Comparison of ENCODE assay signal across 28 cellular contexts in genomic region chr11:66233301-66233700, GRCh38. TPM values are rescaled to one million over a fixed set of nuclear protein-coding genes. Genes with fewer than 3 reads are reported as not detected.
A peak's percentile ranks its signal among the peaks of the same experiment; 100 is the strongest.
DNase-seq lines count a peak whose midpoint lies in the region; ATAC-seq and TF ChIP-seq lines count a peak whose summit lies in the region.
"Had no signal": no experiment of that assay in that cellular context is flagged by ENCODE, and none has a peak within 500 bp of the region (broad histone marks: within the 10 kb centered on the region; RNA-seq: fewer than 3 reads in every experiment).

No MANE protein-coding gene starts in this region.

- H3K4me1 ChIP-seq in esophagus muscularis mucosa, result no peaks in the 10 kb centered on the region
- H3K4me1 ChIP-seq: SJCRH30 had no signal

- ATAC-seq in stimulated activated naive CD8-positive, alpha-beta T cell treated with anti-CD3 and anti-CD28 coated beads, Interleukin-15, Interleukin-2, amounts not matched to agents 100 U/mL and 50 U/mL, for 24 hours, result no peak
- ATAC-seq in activated T-helper 17 cell treated with anti-CD3 and anti-CD28 coated beads, Interleukin-2, amount 50 U/mL, for 72 hours (replicated peaks), result no peak
- no peak for ATAC-seq in stimulated activated naive B cell treated with anti-CD40 and anti-IgM and Interleukin-4, amounts not matched to agents 10 μg/mL and 1 μg/mL and 100 μg/mL, for 72 hours (replicated peaks)
- no peak for ATAC-seq in GM19395 (IDR thresholded peaks at IDR 0.05; ENCODE audit: unreplicated experiment)
- ATAC-seq: GM12878, PC-3 had no signal

- no peak overlapping the region for H3K27ac ChIP-seq in esophagus muscularis mucosa (replicated peaks in 1 of 4)
- H3K27ac ChIP-seq: C4-2B, SJCRH30 had no signal

- H3K27me3 Mint-ChIP-seq in stimulated activated naive CD8-positive, alpha-beta T cell treated with anti-CD3 and anti-CD28 coated beads, Interleukin-15, Interleukin-2, amounts not matched to agents 100 ng/mL and 50 ng/mL, for 24 hours, result no peaks in the 10 kb centered on the region
- no peaks in the 10 kb centered on the region for H3K27me3 Mint-ChIP-seq in activated T-helper 17 cell treated with anti-CD3 and anti-CD28 coated beads, Interleukin-2, amount 50 U/mL, for 72 hours
- peaks cover 9% of the 10 kb centered on the region for H3K27me3 Mint-ChIP-seq in nephron progenitor cell (ENCODE audit: low read depth, poor library complexity)
- no peaks in the 10 kb centered on the region for H3K27me3 Mint-ChIP-seq in stimulated activated naive B cell treated with anti-CD40 and anti-IgM and Interleukin-4, amounts not matched to agents 10 μg/mL and 1 μg/mL and 100 μg/mL, for 72 hours
- H3K27me3 Mint-ChIP-seq: CD8-positive, alpha-beta memory T cell had no signal

- no peak for DNase-seq in stimulated activated naive CD8-positive, alpha-beta T cell treated with anti-CD3 and anti-CD28 coated beads, Interleukin-15, Interleukin-2, amounts not matched to agents 100 U/mL and 50 U/mL, for 24 hours
- no peak for DNase-seq in nephron progenitor cell
- DNase-seq in stimulated activated naive B cell treated with anti-CD40 and anti-IgM and Interleukin-4, amounts not matched to agents 10 μg/mL and 1 μg/mL and 100 μg/mL, for 72 hours, result no peak
- DNase-seq in esophagus muscularis mucosa (ENCODE audit: extremely low spot score), result no peak
- no peak for DNase-seq in NCI-H146 (lab: John Stamatoyannopoulos, UW)
- DNase-seq: CD8-positive, alpha-beta memory T cell; DMS 273 treated with DMSO at 0.1 percent for 48 hours; DMS79; EL; GDM1; HCEC 1CT; KBM-7; MV-4-11; NCI-H1105; NCI-H1436 treated with DMSO at 0.1 percent for 48 hours; NCI-H1930; NCI-H2107; NCI-H524; NCI-H774; PC-3; SJCRH30 had no signal

- no peaks in the 10 kb centered on the region for H3K9me3 ChIP-seq in esophagus muscularis mucosa
- H3K9me3 ChIP-seq: SJCRH30 had no signal

- intact Hi-C loops in esophagus muscularis mucosa (cut with DNase I), result no loop called here

- 95% methylated on average over 5 of the region's 5 CpGs for WGBS in esophagus muscularis mucosa

- no peaks in the 10 kb centered on the region for H3K27me3 ChIP-seq in esophagus muscularis mucosa
- H3K27me3 ChIP-seq: SJCRH30 had no signal

- peak overlapping the region; percentile 65 for H3K27ac Mint-ChIP-seq in stimulated activated naive CD8-positive, alpha-beta T cell treated with anti-CD3 and anti-CD28 coated beads, Interleukin-15, Interleukin-2, amounts not matched to agents 100 ng/mL and 50 ng/mL, for 24 hours
- peak overlapping the region; percentile 76 for H3K27ac Mint-ChIP-seq in activated T-helper 17 cell treated with anti-CD3 and anti-CD28 coated beads, Interleukin-2, amount 50 U/mL, for 72 hours
- H3K27ac Mint-ChIP-seq in nephron progenitor cell, result peak overlapping the region; percentile 33
- H3K27ac Mint-ChIP-seq in stimulated activated naive B cell treated with anti-CD40 and anti-IgM and Interleukin-4, amounts not matched to agents 10 μg/mL and 1 μg/mL and 100 μg/mL, for 72 hours, result peak overlapping the region; percentile 56

- H3K36me3 Mint-ChIP-seq in stimulated activated naive CD8-positive, alpha-beta T cell treated with anti-CD3 and anti-CD28 coated beads, Interleukin-15, Interleukin-2, amounts not matched to agents 100 ng/mL and 50 ng/mL, for 24 hours (ENCODE audit: low read depth), result peaks cover 56% of the 10 kb centered on the region
- H3K36me3 Mint-ChIP-seq in activated T-helper 17 cell treated with anti-CD3 and anti-CD28 coated beads, Interleukin-2, amount 50 U/mL, for 72 hours (ENCODE audit: low read depth), result peaks cover 94% of the 10 kb centered on the region
- peaks cover 53% of the 10 kb centered on the region for H3K36me3 Mint-ChIP-seq in nephron progenitor cell (ENCODE audit: low read depth)
- H3K36me3 Mint-ChIP-seq in stimulated activated naive B cell treated with anti-CD40 and anti-IgM and Interleukin-4, amounts not matched to agents 10 μg/mL and 1 μg/mL and 100 μg/mL, for 72 hours, result peaks cover 63 to 69% of the 10 kb centered on the region in 2 donors

- TF ChIP-seq POLR2A in esophagus muscularis mucosa (IDR thresholded peaks at IDR 0.05; ENCODE audit: low read depth), result no peak

- H3K4me3 Mint-ChIP-seq in stimulated activated naive CD8-positive, alpha-beta T cell treated with anti-CD3 and anti-CD28 coated beads, Interleukin-15, Interleukin-2, amounts not matched to agents 100 ng/mL and 50 ng/mL, for 24 hours, result no peak overlapping the region
- H3K4me3 Mint-ChIP-seq in activated T-helper 17 cell treated with anti-CD3 and anti-CD28 coated beads, Interleukin-2, amount 50 U/mL, for 72 hours, result no peak overlapping the region
- no peak overlapping the region for H3K4me3 Mint-ChIP-seq in nephron progenitor cell
- H3K4me3 Mint-ChIP-seq in stimulated activated naive B cell treated with anti-CD40 and anti-IgM and Interleukin-4, amounts not matched to agents 10 μg/mL and 1 μg/mL and 100 μg/mL, for 72 hours, result no peak overlapping the region
- H3K4me3 Mint-ChIP-seq: CD8-positive, alpha-beta memory T cell had no signal

- TF ChIP-seq EP300 in esophagus muscularis mucosa (IDR thresholded peaks at IDR 0.05), result no peak

- H3K4me1 Mint-ChIP-seq in stimulated activated naive CD8-positive, alpha-beta T cell treated with anti-CD3 and anti-CD28 coated beads, Interleukin-15, Interleukin-2, amounts not matched to agents 100 ng/mL and 50 ng/mL, for 24 hours (ENCODE audit: low read depth), result no peaks in the 10 kb centered on the region
- no peaks in the 10 kb centered on the region for H3K4me1 Mint-ChIP-seq in activated T-helper 17 cell treated with anti-CD3 and anti-CD28 coated beads, Interleukin-2, amount 50 U/mL, for 72 hours
- H3K4me1 Mint-ChIP-seq in nephron progenitor cell, result peaks cover 29% of the 10 kb centered on the region
- H3K4me1 Mint-ChIP-seq in stimulated activated naive B cell treated with anti-CD40 and anti-IgM and Interleukin-4, amounts not matched to agents 10 μg/mL and 1 μg/mL and 100 μg/mL, for 72 hours, result peaks cover 0 to 2% of the 10 kb centered on the region in 2 donors
- H3K4me1 Mint-ChIP-seq: CD8-positive, alpha-beta memory T cell had no signal

- peaks cover 45 to 96% (median 88%) of the 10 kb centered on the region in 4 donors for H3K36me3 ChIP-seq in esophagus muscularis mucosa

- no peaks in the 10 kb centered on the region for H3K9me3 Mint-ChIP-seq in stimulated activated naive CD8-positive, alpha-beta T cell treated with anti-CD3 and anti-CD28 coated beads, Interleukin-15, Interleukin-2, amounts not matched to agents 100 ng/mL and 50 ng/mL, for 24 hours
- no peaks in the 10 kb centered on the region for H3K9me3 Mint-ChIP-seq in activated T-helper 17 cell treated with anti-CD3 and anti-CD28 coated beads, Interleukin-2, amount 50 U/mL, for 72 hours
- no peaks in the 10 kb centered on the region for H3K9me3 Mint-ChIP-seq in nephron progenitor cell
- no peaks in the 10 kb centered on the region for H3K9me3 Mint-ChIP-seq in stimulated activated naive B cell treated with anti-CD40 and anti-IgM and Interleukin-4, amounts not matched to agents 10 μg/mL and 1 μg/mL and 100 μg/mL, for 72 hours
- H3K9me3 Mint-ChIP-seq: CD8-positive, alpha-beta memory T cell had no signal

- no peak for TF ChIP-seq CTCF in nephron progenitor cell (IDR thresholded peaks at IDR 0.05)
- TF ChIP-seq CTCF in esophagus muscularis mucosa (IDR thresholded peaks at IDR 0.05), result no peak

- H3K4me3 ChIP-seq in esophagus muscularis mucosa, result no peak overlapping the region
- H3K4me3 ChIP-seq: GM12878, SJCRH30 had no signal

RNA-seq across cellular contexts. Expression of gene KLC2, which starts 24.2 kb away (rescaled TPM):
- total RNA-seq in activated T-helper 17 cell treated with anti-CD3 and anti-CD28 coated beads, Interleukin-2, amount 50 U/mL, for 72 hours, result 10 to 100 TPM; 38.3 to 45.2 TPM
- total RNA-seq in esophagus muscularis mucosa, result 10 to 100 TPM; 24.7 to 53.5 (median 36.7) TPM

RNA-seq across cellular contexts. Expression of gene RAB1B, which starts 35.1 kb away (rescaled TPM):
- total RNA-seq in activated T-helper 17 cell treated with anti-CD3 and anti-CD28 coated beads, Interleukin-2, amount 50 U/mL, for 72 hours, result 100 to 1,000 TPM; 116 to 178 TPM
- total RNA-seq in esophagus muscularis mucosa, result 100 to 1,000 TPM in 3 of 4 donors, 10 to 100 TPM in 1; 97.2 to 163 (median 132) TPM

RNA-seq across cellular contexts. Expression of gene CNIH2, which starts 44.7 kb away (rescaled TPM):
- 1 to 10 TPM; 3.9 to 5.0 TPM for total RNA-seq in activated T-helper 17 cell treated with anti-CD3 and anti-CD28 coated beads, Interleukin-2, amount 50 U/mL, for 72 hours
- total RNA-seq in esophagus muscularis mucosa, result under 1 TPM in 1 of 4 donors, not detected in 3; 0.40 TPM

RNA-seq across cellular contexts. Expression of gene YIF1A, which starts 55.6 kb away (rescaled TPM):
- total RNA-seq in activated T-helper 17 cell treated with anti-CD3 and anti-CD28 coated beads, Interleukin-2, amount 50 U/mL, for 72 hours, result 10 to 100 TPM; 41.2 to 68.3 TPM
- total RNA-seq in esophagus muscularis mucosa, result 10 to 100 TPM; 57.7 to 92.5 (median 85.4) TPM

RNA-seq across cellular contexts. Expression of gene TMEM151A, which starts 58.4 kb away (rescaled TPM):
- not detected for total RNA-seq in activated T-helper 17 cell treated with anti-CD3 and anti-CD28 coated beads, Interleukin-2, amount 50 U/mL, for 72 hours
- total RNA-seq in esophagus muscularis mucosa, result under 1 TPM; 0.42 to 0.71 (median 0.54) TPM
- total RNA-seq: CD8-positive, alpha-beta memory T cell; GM12878; HT1080; MCF 10A; PC-3; SJCRH30 had no signal
